ENCODE assay signal across 14 cellular contexts in genomic region chr21:38478782-38479181, GRCh38. TPM values are rescaled to one million over a fixed set of nuclear protein-coding genes. Genes with fewer than 3 reads are reported as not detected.
DNase-seq lines count a peak whose midpoint lies in the region; ATAC-seq and TF ChIP-seq lines count a peak whose summit lies in the region.
"Had no signal": no experiment of that assay in that cellular context is flagged by ENCODE, and none has a peak within 500 bp of the region (broad histone marks: within the 10 kb centered on the region; RNA-seq: fewer than 3 reads in every experiment).

No MANE protein-coding gene starts in this region.

- H3K4me2 ChIP-seq in smooth muscle cell (peak overlapping the region; percentile 61), PC-3 (ENCODE audit: low read length) (no peak overlapping the region)

- H3K9me3 ChIP-seq in smooth muscle cell (replicated peaks; ENCODE audit: low read depth): no peaks in the 10 kb centered on the region
- H3K9me3 ChIP-seq in PC-3 (ENCODE audit: low read length): no peaks in the 10 kb centered on the region
- H3K9me3 ChIP-seq in esophagus muscularis mucosa: no peaks in the 10 kb centered on the region
- H3K9me3 ChIP-seq: MG63, SJCRH30, thyroid gland had no signal

- no peaks in the 10 kb centered on the region for H3K36me3 Mint-ChIP-seq in activated T-cell treated with anti-CD3 and anti-CD28 coated beads, Interleukin-2, amount 50 U/mL, for 4 hours (ENCODE audit: insufficient read depth)
- no peaks in the 10 kb centered on the region for H3K36me3 Mint-ChIP-seq in activated T-cell treated with anti-CD3 and anti-CD28 coated beads, Interleukin-2, amount 50 U/mL, for 24 hours (ENCODE audit: low read depth)
- no peaks in the 10 kb centered on the region for H3K36me3 Mint-ChIP-seq in central memory CD8-positive, alpha-beta T cell (ENCODE audit: insufficient read depth)

- H4K20me1 ChIP-seq in smooth muscle cell (ENCODE audit: low read depth) (no peaks in the 10 kb centered on the region), PC-3 (ENCODE audit: low read length) (no peaks in the 10 kb centered on the region)

- no peak overlapping the region for H3K4me3 Mint-ChIP-seq in activated T-cell treated with anti-CD3 and anti-CD28 coated beads, Interleukin-2, amount 50 U/mL, for 4 hours
- H3K4me3 Mint-ChIP-seq in activated T-cell treated with anti-CD3 and anti-CD28 coated beads, Interleukin-2, amount 50 U/mL, for 24 hours: no peak overlapping the region
- no peak overlapping the region for H3K4me3 Mint-ChIP-seq in central memory CD8-positive, alpha-beta T cell

- CTCF ChIA-PET in PC-3 (lab: Charles Lee): no interaction called here

- H3K27me3 Mint-ChIP-seq in activated T-cell treated with anti-CD3 and anti-CD28 coated beads, Interleukin-2, amount 50 U/mL, for 4 hours (ENCODE audit: low read depth): peaks cover 53% of the 10 kb centered on the region
- peaks cover 76% of the 10 kb centered on the region for H3K27me3 Mint-ChIP-seq in activated T-cell treated with anti-CD3 and anti-CD28 coated beads, Interleukin-2, amount 50 U/mL, for 24 hours
- peaks cover 47% of the 10 kb centered on the region for H3K27me3 Mint-ChIP-seq in central memory CD8-positive, alpha-beta T cell

- no peak overlapping the region for H2AFZ ChIP-seq in smooth muscle cell (ENCODE audit: low read depth)
- no peak overlapping the region for H2AFZ ChIP-seq in PC-3 (ENCODE audit: low read length)
- H2AFZ ChIP-seq: parathyroid adenoma had no signal

- H3K4me1 ChIP-seq in smooth muscle cell (ENCODE audit: low read depth): peaks cover 3% of the 10 kb centered on the region
- H3K4me1 ChIP-seq in PC-3 (ENCODE audit: insufficient read depth, low read length): peaks cover 5% of the 10 kb centered on the region; the same call in 1 of the 2 replicates
- H3K4me1 ChIP-seq in esophagus muscularis mucosa: peaks cover 0 to 24% (median 4%) of the 10 kb centered on the region in 4 donors
- H3K4me1 ChIP-seq: parathyroid adenoma, SJCRH30, thyroid gland had no signal

- no peak overlapping the region for H3K27ac Mint-ChIP-seq in activated T-cell treated with anti-CD3 and anti-CD28 coated beads, Interleukin-2, amount 50 U/mL, for 24 hours
- H3K27ac Mint-ChIP-seq in central memory CD8-positive, alpha-beta T cell (ENCODE audit: low read depth): no peak overlapping the region

- TF ChIP-seq CTCF in NB4 (IDR thresholded peaks at IDR 0.05; ENCODE audit: low read depth, low read length) (no peak), smooth muscle cell (IDR thresholded peaks at IDR 0.05; ENCODE audit: borderline replicate concordance, insufficient read depth, poor library complexity, severe bottlenecking) (no peak), PC-3 (conservative IDR thresholded peaks at IDR 0.05; ENCODE audit: low read depth, low read length) (no peak), esophagus muscularis mucosa (IDR thresholded peaks at IDR 0.05) (no peak)

- no peak for TF ChIP-seq EP300 in esophagus muscularis mucosa (IDR thresholded peaks at IDR 0.05)

- ATAC-seq in activated T-cell treated with anti-CD3 and anti-CD28 coated beads, Interleukin-2, amount 50 U/mL, for 4 hours: peak; percentile 78 to 86
- ATAC-seq in central memory CD8-positive, alpha-beta T cell (replicated peaks; ENCODE audit: extremely low read depth, poor library complexity, severe bottlenecking): peak; percentile 40
- no peak for ATAC-seq in PC-3

- H3K79me2 ChIP-seq in smooth muscle cell (ENCODE audit: low read depth): no peaks in the 10 kb centered on the region
- H3K79me2 ChIP-seq in PC-3 (ENCODE audit: low read length): no peaks in the 10 kb centered on the region
- H3K79me2 ChIP-seq: parathyroid adenoma had no signal

- H3F3A ChIP-seq in smooth muscle cell (ENCODE audit: low read depth) (peaks cover 7% of the 10 kb centered on the region), PC-3 (ENCODE audit: low read length, unreplicated experiment) (no peaks in the 10 kb centered on the region)

- no peak for DNase-seq in activated T-cell treated with anti-CD3 and anti-CD28 coated beads, Interleukin-2, amount 50 U/mL, for 4 hours
- DNase-seq in activated T-cell treated with anti-CD3 and anti-CD28 coated beads, Interleukin-2, amount 50 U/mL, for 24 hours: no peak
- peak; percentile 54 for DNase-seq in NB4 (ENCODE audit: low read depth)
- DNase-seq in central memory CD8-positive, alpha-beta T cell (ENCODE audit: low spot score in 2 of 2): no peak
- no peak for DNase-seq in smooth muscle cell (lab: John Stamatoyannopoulos, UW; ENCODE audit: unreplicated experiment)
- no peak for DNase-seq in PC-3
- no peak for DNase-seq in esophagus muscularis mucosa (ENCODE audit: extremely low spot score)
- no peak for DNase-seq in LoVo (ENCODE audit: low spot score)
- DNase-seq: DMS79 treated with DMSO at 0.1 percent for 48 hours, MG63, NCI-H510A treated with DMSO at 0.1 percent for 48 hours, SJCRH30, thyroid gland had no signal

- intact Hi-C loops in PC-3 (cut with micrococcal nuclease): no loop called here
- intact Hi-C loops in esophagus muscularis mucosa (cut with DNase I): no loop called here

- TF ChIP-seq POLR2A in NB4 (IDR thresholded peaks at IDR 0.05; ENCODE audit: extremely low read depth, insufficient read length) (no peak), esophagus muscularis mucosa (IDR thresholded peaks at IDR 0.05; ENCODE audit: low read depth) (no peak)

- H3K9ac ChIP-seq in smooth muscle cell (ENCODE audit: low read depth): no peak overlapping the region
- no peak overlapping the region for H3K9ac ChIP-seq in PC-3 (ENCODE audit: low read length)
- H3K9ac ChIP-seq: parathyroid adenoma had no signal

- BruUV-seq in PC-3 (replicated peaks; lab: Mats Ljungman, UMichigan): no TSS peak

- H3K4me3 ChIP-seq in NB4 (ENCODE audit: low read depth, low read length): no peak overlapping the region
- H3K4me3 ChIP-seq in smooth muscle cell: no peak overlapping the region
- H3K4me3 ChIP-seq in PC-3 (ENCODE audit: low read length): no peak overlapping the region
- no peak overlapping the region for H3K4me3 ChIP-seq in esophagus muscularis mucosa
- H3K4me3 ChIP-seq: MG63, SJCRH30, thyroid gland had no signal

- H3K36me3 ChIP-seq in smooth muscle cell (ENCODE audit: low read depth) (no peaks in the 10 kb centered on the region), PC-3 (ENCODE audit: low read depth, low read length) (no peaks in the 10 kb centered on the region), esophagus muscularis mucosa (no peaks in the 10 kb centered on the region)
- H3K36me3 ChIP-seq: MG63, SJCRH30, thyroid gland had no signal

- POLR2A ChIA-PET in PC-3 (lab: Charles Lee; ENCODE audit: unreplicated experiment): no interaction called here

- H3K27ac ChIP-seq in smooth muscle cell (ENCODE audit: low read depth) (peak overlapping the region; percentile 60), PC-3 (ENCODE audit: low read length) (no peak overlapping the region), esophagus muscularis mucosa (replicated peaks in 1 of 4) (no peak overlapping the region)
- H3K27ac ChIP-seq: parathyroid adenoma, SJCRH30, thyroid gland had no signal

- peaks cover 3% of the 10 kb centered on the region for H3K4me1 Mint-ChIP-seq in activated T-cell treated with anti-CD3 and anti-CD28 coated beads, Interleukin-2, amount 50 U/mL, for 4 hours (ENCODE audit: low read depth)
- H3K4me1 Mint-ChIP-seq in activated T-cell treated with anti-CD3 and anti-CD28 coated beads, Interleukin-2, amount 50 U/mL, for 24 hours (ENCODE audit: low read depth): peaks cover 5% of the 10 kb centered on the region
- no peaks in the 10 kb centered on the region for H3K4me1 Mint-ChIP-seq in central memory CD8-positive, alpha-beta T cell

- H3K27me3 ChIP-seq in smooth muscle cell (ENCODE audit: low read depth) (no peaks in the 10 kb centered on the region), PC-3 (ENCODE audit: low read length) (no peaks in the 10 kb centered on the region), esophagus muscularis mucosa (peaks cover 0 to 44% (median 3%) of the 10 kb centered on the region in 4 donors)
- H3K27me3 ChIP-seq: MG63, SJCRH30, thyroid gland had no signal

- WGBS in smooth muscle cell (ENCODE audit: low lambda C conversion rate): 9% methylated on average over 4 of the region's 4 CpGs
- 55% methylated on average over 4 of the region's 4 CpGs for WGBS in esophagus muscularis mucosa

- no peaks in the 10 kb centered on the region for H3K9me2 ChIP-seq in PC-3 (replicated peaks; ENCODE audit: low read length)

- no peaks in the 10 kb centered on the region for H3K9me3 Mint-ChIP-seq in activated T-cell treated with anti-CD3 and anti-CD28 coated beads, Interleukin-2, amount 50 U/mL, for 4 hours
- no peaks in the 10 kb centered on the region for H3K9me3 Mint-ChIP-seq in activated T-cell treated with anti-CD3 and anti-CD28 coated beads, Interleukin-2, amount 50 U/mL, for 24 hours
- H3K9me3 Mint-ChIP-seq in central memory CD8-positive, alpha-beta T cell: no peaks in the 10 kb centered on the region

RNA-seq across cellular contexts. Expression of gene ERG, which starts 19.5 kb away (rescaled TPM):
- under 1 TPM in 1 of 3 donors, not detected in 2; 0.18 TPM for total RNA-seq in activated T-cell treated with anti-CD3 and anti-CD28 coated beads, Interleukin-2, amount 50 U/mL, for 4 hours
- total RNA-seq in smooth muscle cell (11.0 and 13.9 TPM in 2 replicates), PC-3 (2014; rRNA removed) (not detected in 2 replicates), esophagus muscularis mucosa (10 to 100 TPM in 2 of 4 donors, 1 to 10 TPM in 2; 3.7 to 13.3 (median 10.6) TPM)
- 9.2 and 14.4 TPM in 2 replicates for polyA plus RNA-seq in smooth muscle cell
- total RNA-seq: SJCRH30 had no signal
